3 cellular contexts compared by ENCODE assay signal in genomic region chr19:1765182-1765903, GRCh38.
TF ChIP-seq lines count a peak whose summit lies in the region.

No MANE protein-coding gene starts in this region.

TF ChIP-seq in SK-N-SH, 30 proteins besides CTCF, POLR2A, EP300 and RAD21:
- TF ChIP-seq MEF2A (IDR thresholded peaks at IDR 0.05; ENCODE audit: borderline replicate concordance, low read depth) (no peak), FOXJ3 (CRISPR knock-in tag; IDR thresholded peaks at IDR 0.05) (no peak), RCOR1 (IDR thresholded peaks at IDR 0.05; ENCODE audit: low read length) (no peak), JUND (IDR thresholded peaks at IDR 0.05) (no peak), TEAD4 (IDR thresholded peaks at IDR 0.05; ENCODE audit: borderline replicate concordance, insufficient read depth) (no peak), SIN3A (IDR thresholded peaks at IDR 0.05; ENCODE audit: borderline replicate concordance, low read depth, low read length) (no peak), USF2 (IDR thresholded peaks at IDR 0.05; ENCODE audit: borderline replicate concordance, low read depth, low read length) (no peak), REST (IDR thresholded peaks at IDR 0.05; ENCODE audit: low read depth, low read length) (no peak), NFIC (IDR thresholded peaks at IDR 0.05; ENCODE audit: borderline replicate concordance) (no peak), RXRA (IDR thresholded peaks at IDR 0.05; ENCODE audit: borderline replicate concordance, low read depth) (no peak), RFX5 (IDR thresholded peaks at IDR 0.05; ENCODE audit: low read length) (no peak), GATA2 (CRISPR knock-in tag; IDR thresholded peaks at IDR 0.05) (no peak), FOSL2 (IDR thresholded peaks at IDR 0.05; ENCODE audit: borderline replicate concordance, low read depth) (no peak), TCF12 (IDR thresholded peaks at IDR 0.05) (no peak), SMC3 (IDR thresholded peaks at IDR 0.05; ENCODE audit: low read depth, low read length) (no peak), CHD2 (IDR thresholded peaks at IDR 0.05; ENCODE audit: low read length, partially characterized antibody) (no peak)
- TF ChIP-seq, protein P1, sequence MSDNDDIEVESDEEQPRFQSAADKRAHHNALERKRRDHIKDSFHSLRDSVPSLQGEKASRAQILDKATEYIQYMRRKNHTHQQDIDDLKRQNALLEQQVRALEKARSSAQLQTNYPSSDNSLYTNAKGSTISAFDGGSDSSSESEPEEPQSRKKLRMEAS (IDR thresholded peaks at IDR 0.05; ENCODE audit: low read depth): no peak
TF ChIP-seq in SK-N-SH: peak in this region for 0.

TF ChIP-seq in SK-N-SH treated with all-trans-retinoic acid at 6 μM for 48 hours, 23 proteins besides CTCF, POLR2A, EP300 and RAD21:
- TF ChIP-seq, protein P2, sequence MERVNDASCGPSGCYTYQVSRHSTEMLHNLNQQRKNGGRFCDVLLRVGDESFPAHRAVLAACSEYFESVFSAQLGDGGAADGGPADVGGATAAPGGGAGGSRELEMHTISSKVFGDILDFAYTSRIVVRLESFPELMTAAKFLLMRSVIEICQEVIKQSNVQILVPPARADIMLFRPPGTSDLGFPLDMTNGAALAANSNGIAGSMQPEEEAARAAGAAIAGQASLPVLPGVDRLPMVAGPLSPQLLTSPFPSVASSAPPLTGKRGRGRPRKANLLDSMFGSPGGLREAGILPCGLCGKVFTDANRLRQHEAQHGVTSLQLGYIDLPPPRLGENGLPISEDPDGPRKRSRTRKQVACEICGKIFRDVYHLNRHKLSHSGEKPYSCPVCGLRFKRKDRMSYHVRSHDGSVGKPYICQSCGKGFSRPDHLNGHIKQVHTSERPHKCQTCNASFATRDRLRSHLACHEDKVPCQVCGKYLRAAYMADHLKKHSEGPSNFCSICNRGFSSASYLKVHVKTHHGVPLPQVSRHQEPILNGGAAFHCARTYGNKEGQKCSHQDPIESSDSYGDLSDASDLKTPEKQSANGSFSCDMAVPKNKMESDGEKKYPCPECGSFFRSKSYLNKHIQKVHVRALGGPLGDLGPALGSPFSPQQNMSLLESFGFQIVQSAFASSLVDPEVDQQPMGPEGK (CRISPR knock-in tag; IDR thresholded peaks at IDR 0.05; ENCODE audit: borderline replicate concordance): no peak
- TF ChIP-seq CSRNP3 (CRISPR knock-in tag; IDR thresholded peaks at IDR 0.05): no peak
- TF ChIP-seq ZNF70 (CRISPR knock-in tag; IDR thresholded peaks at IDR 0.05): no peak
- TF ChIP-seq, protein P3, sequence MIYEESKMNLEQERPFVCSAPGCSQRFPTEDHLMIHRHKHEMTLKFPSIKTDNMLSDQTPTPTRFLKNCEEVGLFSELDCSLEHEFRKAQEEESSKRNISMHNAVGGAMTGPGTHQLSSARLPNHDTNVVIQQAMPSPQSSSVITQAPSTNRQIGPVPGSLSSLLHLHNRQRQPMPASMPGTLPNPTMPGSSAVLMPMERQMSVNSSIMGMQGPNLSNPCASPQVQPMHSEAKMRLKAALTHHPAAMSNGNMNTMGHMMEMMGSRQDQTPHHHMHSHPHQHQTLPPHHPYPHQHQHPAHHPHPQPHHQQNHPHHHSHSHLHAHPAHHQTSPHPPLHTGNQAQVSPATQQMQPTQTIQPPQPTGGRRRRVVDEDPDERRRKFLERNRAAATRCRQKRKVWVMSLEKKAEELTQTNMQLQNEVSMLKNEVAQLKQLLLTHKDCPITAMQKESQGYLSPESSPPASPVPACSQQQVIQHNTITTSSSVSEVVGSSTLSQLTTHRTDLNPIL (CRISPR knock-in tag; IDR thresholded peaks at IDR 0.05; ENCODE audit: low read depth): no peak
- TF ChIP-seq ISL1 (CRISPR knock-in tag; IDR thresholded peaks at IDR 0.05): no peak
- TF ChIP-seq ARNTL (CRISPR knock-in tag; IDR thresholded peaks at IDR 0.05; ENCODE audit: borderline replicate concordance, low read depth): no peak
- TF ChIP-seq, protein P4, sequence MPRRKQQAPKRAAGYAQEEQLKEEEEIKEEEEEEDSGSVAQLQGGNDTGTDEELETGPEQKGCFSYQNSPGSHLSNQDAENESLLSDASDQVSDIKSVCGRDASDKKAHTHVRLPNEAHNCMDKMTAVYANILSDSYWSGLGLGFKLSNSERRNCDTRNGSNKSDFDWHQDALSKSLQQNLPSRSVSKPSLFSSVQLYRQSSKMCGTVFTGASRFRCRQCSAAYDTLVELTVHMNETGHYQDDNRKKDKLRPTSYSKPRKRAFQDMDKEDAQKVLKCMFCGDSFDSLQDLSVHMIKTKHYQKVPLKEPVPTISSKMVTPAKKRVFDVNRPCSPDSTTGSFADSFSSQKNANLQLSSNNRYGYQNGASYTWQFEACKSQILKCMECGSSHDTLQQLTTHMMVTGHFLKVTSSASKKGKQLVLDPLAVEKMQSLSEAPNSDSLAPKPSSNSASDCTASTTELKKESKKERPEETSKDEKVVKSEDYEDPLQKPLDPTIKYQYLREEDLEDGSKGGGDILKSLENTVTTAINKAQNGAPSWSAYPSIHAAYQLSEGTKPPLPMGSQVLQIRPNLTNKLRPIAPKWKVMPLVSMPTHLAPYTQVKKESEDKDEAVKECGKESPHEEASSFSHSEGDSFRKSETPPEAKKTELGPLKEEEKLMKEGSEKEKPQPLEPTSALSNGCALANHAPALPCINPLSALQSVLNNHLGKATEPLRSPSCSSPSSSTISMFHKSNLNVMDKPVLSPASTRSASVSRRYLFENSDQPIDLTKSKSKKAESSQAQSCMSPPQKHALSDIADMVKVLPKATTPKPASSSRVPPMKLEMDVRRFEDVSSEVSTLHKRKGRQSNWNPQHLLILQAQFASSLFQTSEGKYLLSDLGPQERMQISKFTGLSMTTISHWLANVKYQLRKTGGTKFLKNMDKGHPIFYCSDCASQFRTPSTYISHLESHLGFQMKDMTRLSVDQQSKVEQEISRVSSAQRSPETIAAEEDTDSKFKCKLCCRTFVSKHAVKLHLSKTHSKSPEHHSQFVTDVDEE (CRISPR knock-in tag; IDR thresholded peaks at IDR 0.05): no peak
- TF ChIP-seq SNAI2 (CRISPR knock-in tag; IDR thresholded peaks at IDR 0.05): no peak
- no peak for TF ChIP-seq BACH2 (CRISPR knock-in tag; IDR thresholded peaks at IDR 0.05; ENCODE audit: borderline replicate concordance)
- no peak for TF ChIP-seq ZFP3 (CRISPR knock-in tag; IDR thresholded peaks at IDR 0.05)
TF ChIP-seq in SK-N-SH treated with all-trans-retinoic acid at 6 μM for 48 hours: peak in this region for 0.

TF ChIP-seq in K562, 482 proteins besides CTCF, POLR2A, EP300 and RAD21:
- TF ChIP-seq ZBTB33 (CRISPR knock-in tag; IDR thresholded peaks at IDR 0.05): peak; percentile 46; the same call in 1 of the 2 replicates
- no peak for TF ChIP-seq SIN3A (IDR thresholded peaks at IDR 0.05; ENCODE audit: borderline replicate concordance in 2 of 2, control insufficient read depth in 1 of 2, low read depth in 2 of 2, low read length in 2 of 2)
